7 cellular contexts compared by ENCODE assay signal in the genomic region with DNA sequence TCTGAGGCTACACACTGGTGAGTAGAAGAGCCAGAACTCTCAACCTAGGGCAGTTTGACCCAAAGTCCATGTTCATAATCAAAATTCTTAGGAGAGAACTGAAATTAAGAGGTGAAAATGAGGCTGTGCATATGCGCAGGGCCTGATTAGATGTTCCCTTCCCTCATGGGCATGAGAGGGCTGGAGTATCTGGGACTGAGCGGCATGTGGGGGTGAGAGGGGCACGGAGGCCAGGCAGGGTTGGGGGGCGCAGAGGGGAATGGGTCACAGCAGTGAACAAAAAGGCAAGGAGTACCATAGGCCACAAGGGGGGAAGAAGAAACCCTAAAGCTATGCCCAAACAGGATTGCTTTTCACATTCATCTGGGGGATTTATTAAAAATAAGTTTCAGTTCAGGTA. TPM values are rescaled to one million over a fixed set of nuclear protein-coding genes. Genes with fewer than 3 reads are reported as not detected.
"Had no signal": no experiment of that assay in that cellular context is flagged by ENCODE, and none has a peak within 500 bp of the region (broad histone marks: within the 10 kb centered on the region; RNA-seq: fewer than 3 reads in every experiment).

No MANE protein-coding gene starts in this region.

- H3K4me1 Mint-ChIP-seq: IgD-negative memory B cell had no signal

- ATAC-seq: HepG2 had no signal

- H3K9me3 Mint-ChIP-seq: H9 had no signal

- H3K36me3 Mint-ChIP-seq: IgD-negative memory B cell had no signal

- H3K27ac Mint-ChIP-seq: H9, IgD-negative memory B cell had no signal

- H3K27ac ChIP-seq: HL-60 had no signal

- DNase-seq: GOT3, H9, HCEC 1CT, KBM-7 had no signal

- H3K27me3 Mint-ChIP-seq: IgD-negative memory B cell had no signal

- H3K4me3 Mint-ChIP-seq: H9, IgD-negative memory B cell had no signal

RNA-seq across cellular contexts. Expression of a gene that starts 31.3 kb away (rescaled TPM):
- polyA plus RNA-seq: IgD-negative memory B cell had no signal
